ENCODE assay signal across 2 cellular contexts in the genomic region with DNA sequence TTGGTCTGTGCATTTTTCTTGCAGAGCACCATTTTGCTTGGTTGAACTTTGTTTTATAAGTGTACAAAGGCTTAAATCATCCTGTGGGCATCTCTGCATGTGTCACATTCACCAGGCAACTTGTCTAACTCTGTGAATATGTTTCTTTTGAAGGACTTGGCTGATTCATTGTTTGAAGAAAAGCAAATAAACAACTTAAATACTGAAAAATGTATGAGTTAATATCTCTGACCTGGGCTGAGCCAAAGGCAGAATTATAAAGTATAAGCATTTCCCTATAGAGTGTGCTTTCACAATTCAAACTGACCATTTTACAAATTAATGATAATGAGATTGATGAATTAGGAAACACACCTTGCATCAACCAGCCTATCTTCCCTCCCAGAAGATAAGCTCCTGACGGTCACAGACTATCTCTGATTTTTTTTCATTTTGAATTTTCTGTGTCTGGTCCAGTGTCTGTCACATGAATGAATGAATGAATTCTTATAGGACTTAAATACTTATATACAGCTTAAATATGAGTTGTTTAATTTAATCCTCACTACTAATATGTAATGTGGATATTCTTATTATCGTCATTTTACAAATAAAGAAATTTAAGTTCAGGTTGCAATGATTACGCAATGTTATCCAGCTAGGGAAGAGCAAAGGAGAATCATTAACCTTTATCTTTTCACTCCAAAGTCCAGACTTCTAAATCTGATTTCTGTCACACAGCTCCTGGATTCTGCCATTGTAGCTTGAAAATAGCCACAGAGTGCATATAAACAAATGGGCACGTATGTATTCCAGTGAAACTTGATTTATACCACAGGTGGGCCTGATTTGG.
A peak's percentile ranks its signal among the peaks of the same experiment; 100 is the strongest.
TF ChIP-seq lines count a peak whose summit lies in the region.

No MANE protein-coding gene starts in this region.

TF ChIP-seq in IMR-90, 13 proteins besides CTCF, POLR2A, EP300 and RAD21:
- no peak for TF ChIP-seq BHLHE40 (IDR thresholded peaks at IDR 0.05; ENCODE audit: low read depth, low read length)
- no peak for TF ChIP-seq MXI1 (IDR thresholded peaks at IDR 0.05; ENCODE audit: borderline replicate concordance, low read depth, low read length)
- TF ChIP-seq SMC3 (IDR thresholded peaks at IDR 0.05; ENCODE audit: low read depth, low read length), result no peak
- peak; percentile 93 for TF ChIP-seq CEBPB (IDR thresholded peaks at IDR 0.05; ENCODE audit: low read depth, low read length)
- no peak for TF ChIP-seq RCOR1 (IDR thresholded peaks at IDR 0.05; ENCODE audit: insufficient replicate concordance, low read length)
- no peak for TF ChIP-seq RFX5 (IDR thresholded peaks at IDR 0.05; ENCODE audit: low read depth, low read length)
- TF ChIP-seq CHD1 (IDR thresholded peaks at IDR 0.05; ENCODE audit: low read depth, low read length), result no peak
- TF ChIP-seq MAFK (IDR thresholded peaks at IDR 0.05; ENCODE audit: low read depth, low read length), result no peak

TF ChIP-seq in K562, 482 proteins besides CTCF, POLR2A, EP300 and RAD21:
- TF ChIP-seq ZFX (CRISPR knock-in tag; IDR thresholded peaks at IDR 0.05) (no peak), CEBPG (CRISPR knock-in tag; IDR thresholded peaks at IDR 0.05) (no peak), CEBPG (tag; conservative IDR thresholded peaks at IDR 0.05 in 1 of 2, IDR thresholded peaks at IDR 0.05 in 1 of 2) (peak; percentile 46 to 95; a peak in 3 of 4 replicates), CEBPB (tag; IDR thresholded peaks at IDR 0.05) (peak; percentile 84)
